3 cellular contexts compared by ENCODE assay signal in the genomic region with DNA sequence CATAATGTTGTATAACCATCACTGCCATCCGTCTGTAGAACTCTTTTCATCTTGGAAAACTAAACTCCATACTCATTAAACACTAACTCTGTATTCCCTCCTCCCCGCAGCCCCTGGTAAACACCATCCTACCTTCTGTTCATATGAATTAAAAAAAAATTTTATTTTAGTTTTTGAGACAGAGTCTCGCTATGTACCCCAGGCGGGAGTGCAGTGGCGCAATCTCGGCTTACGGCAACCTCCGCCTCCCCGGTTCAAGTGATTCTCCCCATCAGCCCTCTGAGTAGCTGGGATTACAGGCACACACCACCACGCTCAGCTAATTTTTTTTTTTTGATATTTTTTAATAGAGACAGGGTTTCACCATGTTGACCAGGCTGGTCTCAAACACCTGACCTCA.
"Had no signal": no experiment of that assay in that cellular context is flagged by ENCODE, and none has a peak within 500 bp of the region (broad histone marks: within the 10 kb centered on the region; RNA-seq: fewer than 3 reads in every experiment).

No MANE protein-coding gene starts in this region.

- ATAC-seq: GM12878 had no signal

- H3K4me3 ChIP-seq: GM12878 had no signal

- DNase-seq: GDM1, GF-D8 had no signal
